ENCODE assay signal across 2 cellular contexts in genomic region chr17:55453836-55454557, GRCh38.
A peak's percentile ranks its signal among the peaks of the same experiment; 100 is the strongest.
TF ChIP-seq lines count a peak whose summit lies in the region.

No MANE protein-coding gene starts in this region.

TF ChIP-seq in WTC11, 78 proteins besides CTCF, POLR2A, EP300 and RAD21:
- TF ChIP-seq KAT7 (CRISPR knock-in tag; IDR thresholded peaks at IDR 0.05; ENCODE audit: borderline replicate concordance) (no peak), ZNF317 (CRISPR knock-in tag; IDR thresholded peaks at IDR 0.05; ENCODE audit: borderline replicate concordance, low read depth) (peak; percentile 96)

TF ChIP-seq in HepG2, 621 proteins besides CTCF, POLR2A, EP300 and RAD21:
- 0 out of 2 replicates have a peak, but pooled peaks have one; percentile 16 for TF ChIP-seq MIXL1 (CRISPR knock-in tag; IDR thresholded peaks at IDR 0.05)
- TF ChIP-seq SP5 (CRISPR knock-in tag; IDR thresholded peaks at IDR 0.05; ENCODE audit: borderline replicate concordance, low read depth): no peak
- TF ChIP-seq MAFF (IDR thresholded peaks at IDR 0.05; ENCODE audit: low read depth, low read length): peak; percentile 97
- TF ChIP-seq ZBTB33 (CRISPR knock-in tag; IDR thresholded peaks at IDR 0.05): peak; percentile 38; the same call in 1 of the 2 replicates
- TF ChIP-seq ZNF576 (CRISPR knock-in tag; IDR thresholded peaks at IDR 0.05): no peak
- TF ChIP-seq MAFK (conservative IDR thresholded peaks at IDR 0.05 in 1 of 2, IDR thresholded peaks at IDR 0.05 in 1 of 2; ENCODE audit: low read length in 2 of 2): peak; percentile 97 to 99
- TF ChIP-seq NR2C2 (CRISPR knock-in tag; IDR thresholded peaks at IDR 0.05; ENCODE audit: borderline replicate concordance): 0 out of 2 replicates have a peak, but pooled peaks have one; percentile 8
- TF ChIP-seq MAFG (CRISPR knock-in tag; IDR thresholded peaks at IDR 0.05): no peak
- TF ChIP-seq ZNF317 (CRISPR knock-in tag; IDR thresholded peaks at IDR 0.05): peak; percentile 98
- no peak for TF ChIP-seq HMGXB4 (CRISPR knock-in tag; IDR thresholded peaks at IDR 0.05; ENCODE audit: borderline replicate concordance in 1 of 2, low read depth in 1 of 2)
- peak; percentile 22; the same call in 1 of the 2 replicates for TF ChIP-seq GATAD2A (CRISPR knock-in tag; IDR thresholded peaks at IDR 0.05)
